30 cellular contexts compared by ENCODE assay signal in the genomic region with DNA sequence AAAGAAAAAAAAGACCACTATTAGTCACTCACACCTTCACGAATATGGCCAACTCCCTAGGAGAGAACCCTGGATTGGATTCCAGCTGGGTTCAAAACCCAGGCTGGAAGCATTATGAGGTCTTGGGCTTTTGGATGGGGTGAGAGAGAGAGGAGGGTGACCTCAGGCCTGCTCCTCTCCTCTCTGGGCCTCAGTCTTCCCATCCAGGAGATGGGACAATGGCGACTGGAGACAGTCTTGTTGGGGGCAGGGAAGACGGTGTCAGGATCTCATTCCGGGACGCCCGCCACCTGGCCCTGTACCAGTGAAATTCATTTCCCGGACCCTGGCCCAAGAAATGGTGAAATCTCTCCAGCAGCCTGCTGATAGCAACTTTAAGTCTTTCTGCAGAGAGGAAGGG. TPM values are rescaled to one million over a fixed set of nuclear protein-coding genes. Genes with fewer than 3 reads are reported as not detected.
"Had no signal": no experiment of that assay in that cellular context is flagged by ENCODE, and none has a peak within 500 bp of the region (broad histone marks: within the 10 kb centered on the region; RNA-seq: fewer than 3 reads in every experiment).

No MANE protein-coding gene starts in this region.

- H3K4me3 ChIP-seq: left ventricle myocardium inferior, lung, neural progenitor cell, pancreas, prostate gland, sigmoid colon, spleen, stomach, testis, thyroid gland, transverse colon, upper lobe of left lung, vagina had no signal

- H3K4me3 Mint-ChIP-seq: immature natural killer cell; mesothelial cell of epicardium; natural killer cell; nephron progenitor cell; neural progenitor cell; stimulated activated naive B cell treated with anti-CD40 and anti-IgM and Interleukin-4, amounts not matched to agents 10 μg/mL and 1 μg/mL and 100 μg/mL, for 72 hours had no signal

- DNase-seq: hypothalamus; immature natural killer cell; kidney; left ventricle myocardium inferior; mesendoderm; naive B cell; natural killer cell; nephron progenitor cell; pancreas; retina; sigmoid colon; small intestine; spleen; stimulated activated CD4-positive, alpha-beta T cell treated with anti-CD3 and anti-CD28 coated beads, Interleukin-2, amount 100 ng/mL, for 48 hours; stimulated activated CD4-positive, alpha-beta T cell treated with anti-CD3 and anti-CD28 coated beads, Interleukin-4, amount 100 ng/mL, for 4 hours; stimulated activated CD8-positive, alpha-beta memory T cell treated with anti-CD3 and anti-CD28 coated beads, Interleukin-4, amount 100 ng/mL, for 48 hours; stimulated activated naive B cell treated with anti-CD40 and anti-IgM and Interleukin-4, amounts not matched to agents 10 μg/mL and 1 μg/mL and 100 μg/mL, for 72 hours; stimulated activated naive CD8-positive, alpha-beta T cell treated with anti-CD3 and anti-CD28 coated beads, Interleukin-15, Interleukin-2, amounts not matched to agents 100 U/mL and 50 U/mL, for 24 hours; stomach; testis; thyroid gland; transverse colon; upper lobe of left lung had no signal

- H3K9me3 Mint-ChIP-seq: immature natural killer cell; mesothelial cell of epicardium; natural killer cell; nephron progenitor cell; neural progenitor cell; stimulated activated naive B cell treated with anti-CD40 and anti-IgM and Interleukin-4, amounts not matched to agents 10 μg/mL and 1 μg/mL and 100 μg/mL, for 72 hours had no signal

- H3K9ac ChIP-seq: neural progenitor cell had no signal

- H3K4me1 ChIP-seq: pancreas, prostate gland, spleen, testis had no signal

- ATAC-seq: natural killer cell; pancreas; right cardiac atrium; stimulated activated naive B cell treated with anti-CD40 and anti-IgM and Interleukin-4, amounts not matched to agents 10 μg/mL and 1 μg/mL and 100 μg/mL, for 72 hours; stimulated activated naive CD8-positive, alpha-beta T cell treated with anti-CD3 and anti-CD28 coated beads, Interleukin-15, Interleukin-2, amounts not matched to agents 100 U/mL and 50 U/mL, for 24 hours had no signal

- H3K4me2 ChIP-seq: neural progenitor cell had no signal

- H3K36me3 ChIP-seq: left ventricle myocardium inferior, neural progenitor cell, pancreas, prostate gland, sigmoid colon, spleen, stomach, thyroid gland, transverse colon, upper lobe of left lung, vagina had no signal

- H3K27ac Mint-ChIP-seq: immature natural killer cell; mesothelial cell of epicardium; naive B cell; natural killer cell; nephron progenitor cell; neural progenitor cell; stimulated activated naive B cell treated with anti-CD40 and anti-IgM and Interleukin-4, amounts not matched to agents 10 μg/mL and 1 μg/mL and 100 μg/mL, for 72 hours had no signal

- H3K36me3 Mint-ChIP-seq: immature natural killer cell, mesothelial cell of epicardium, natural killer cell, neural progenitor cell had no signal

- H3K9me3 ChIP-seq: left ventricle myocardium inferior, pancreas, prostate gland, sigmoid colon, stomach, testis, thyroid gland, transverse colon, upper lobe of left lung, vagina had no signal

- H3K27ac ChIP-seq: left ventricle myocardium inferior, neural progenitor cell, pancreas, prostate gland, sigmoid colon, spleen, stomach, testis, thyroid gland, transverse colon, upper lobe of left lung, vagina had no signal

- FAIRE-seq: islet of Langerhans, kidney, pancreas, small intestine had no signal

- H3K27me3 ChIP-seq: neural progenitor cell, pancreas, testis, thyroid gland, vagina had no signal

- H3K4me1 Mint-ChIP-seq: immature natural killer cell; natural killer cell; stimulated activated naive B cell treated with anti-CD40 and anti-IgM and Interleukin-4, amounts not matched to agents 10 μg/mL and 1 μg/mL and 100 μg/mL, for 72 hours had no signal

- H2AFZ ChIP-seq: neural progenitor cell had no signal

RNA-seq across cellular contexts. Expression of a gene that starts 26.3 kb away (rescaled TPM):
- total RNA-seq: left ventricle myocardium inferior, thyroid gland had no signal
